Comparison of ENCODE assay signal across 20 cellular contexts in the genomic region with DNA sequence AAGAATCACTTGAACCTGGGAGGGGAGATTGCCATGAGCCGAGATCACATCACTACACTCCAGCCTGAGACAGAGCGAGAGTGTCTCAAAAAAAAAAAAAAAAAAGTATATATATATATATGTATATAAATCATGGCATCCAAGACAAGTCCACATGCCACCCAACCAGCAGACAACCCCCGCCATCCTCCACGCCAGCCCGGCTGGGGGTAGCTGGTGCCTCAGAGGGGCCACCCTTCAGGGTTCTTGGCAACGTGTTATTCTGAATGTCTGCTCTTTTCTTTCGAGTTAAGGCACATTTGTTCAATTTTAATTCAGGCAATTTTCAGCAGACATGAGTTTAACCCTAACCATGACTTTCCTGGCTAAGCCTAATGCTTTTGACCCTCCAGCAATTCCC. TPM values are rescaled to one million over a fixed set of nuclear protein-coding genes. Genes with fewer than 3 reads are reported as not detected.
DNase-seq lines count a peak whose midpoint lies in the region; TF ChIP-seq lines count a peak whose summit lies in the region.
"Had no signal": no experiment of that assay in that cellular context is flagged by ENCODE, and none has a peak within 500 bp of the region (broad histone marks: within the 10 kb centered on the region; RNA-seq: fewer than 3 reads in every experiment).

No MANE protein-coding gene starts in this region.

- no peaks in the 10 kb centered on the region for H3K36me3 Mint-ChIP-seq in glutamatergic neuron (ENCODE audit: unreplicated experiment)
- H3K36me3 Mint-ChIP-seq: CD4-positive, CD25-positive, alpha-beta regulatory T cell; IgD-negative memory B cell had no signal

- H3K4me2 ChIP-seq in GM23248 (ENCODE audit: unreplicated experiment), result no peak overlapping the region

- H3K4me3 Mint-ChIP-seq in glutamatergic neuron (ENCODE audit: unreplicated experiment), result no peak overlapping the region
- H3K4me3 Mint-ChIP-seq: CD4-positive, CD25-positive, alpha-beta regulatory T cell; IgD-negative memory B cell had no signal

- H2AFZ ChIP-seq in GM23248, result no peak overlapping the region

- TF ChIP-seq POLR2A in tibial nerve (IDR thresholded peaks at IDR 0.05) (no peak), stomach (IDR thresholded peaks at IDR 0.05) (no peak)

- in situ Hi-C loops in GM23248 (cut with MboI), result no loop called here

- peak overlapping the region; percentile 38 for H3K27ac Mint-ChIP-seq in glutamatergic neuron (ENCODE audit: unreplicated experiment)
- H3K27ac Mint-ChIP-seq: CD4-positive, CD25-positive, alpha-beta regulatory T cell had no signal

- H3K27me3 ChIP-seq in GM23248 (replicated peaks; ENCODE audit: insufficient read depth), result no peaks in the 10 kb centered on the region
- no peaks in the 10 kb centered on the region for H3K27me3 ChIP-seq in tibial nerve
- H3K27me3 ChIP-seq in stomach, result no peaks in the 10 kb centered on the region
- H3K27me3 ChIP-seq: Peyer's patch had no signal

- no peaks in the 10 kb centered on the region for H3K9me2 ChIP-seq in GM23248 (ENCODE audit: insufficient read depth)

- H3K36me3 ChIP-seq in GM23248 (ENCODE audit: low read depth), result no peaks in the 10 kb centered on the region
- H3K36me3 ChIP-seq in tibial nerve, result peaks cover 0 to 20% (median 0%) of the 10 kb centered on the region in 3 donors
- H3K36me3 ChIP-seq in stomach, result peaks cover 0 to 15% (median 10%) of the 10 kb centered on the region in 4 donors
- H3K36me3 ChIP-seq: Peyer's patch had no signal

- H3K9me3 Mint-ChIP-seq in glutamatergic neuron (ENCODE audit: unreplicated experiment), result peaks cover 5% of the 10 kb centered on the region
- H3K9me3 Mint-ChIP-seq: CD4-positive, CD25-positive, alpha-beta regulatory T cell; IgD-negative memory B cell had no signal

- H3K4me3 ChIP-seq in GM23248, result no peak overlapping the region
- H3K4me3 ChIP-seq in tibial nerve, result no peak overlapping the region
- no peak overlapping the region for H3K4me3 ChIP-seq in stomach
- H3K4me3 ChIP-seq: Peyer's patch had no signal

- H4K20me1 ChIP-seq in GM23248 (ENCODE audit: insufficient read depth), result no peaks in the 10 kb centered on the region

- TF ChIP-seq EP300 in tibial nerve (IDR thresholded peaks at IDR 0.05) (no peak), stomach (IDR thresholded peaks at IDR 0.05) (no peak)

- TF ChIP-seq CTCF in glutamatergic neuron (IDR thresholded peaks at IDR 0.05; ENCODE audit: partially characterized antibody, unreplicated experiment) (no peak), tibial nerve (IDR thresholded peaks at IDR 0.05) (no peak), stomach (IDR thresholded peaks at IDR 0.05) (no peak)

- H3K27ac ChIP-seq in GM23248, result no peak overlapping the region
- peak overlapping the region; percentile 74 for H3K27ac ChIP-seq in angular gyrus (ENCODE audit: low read depth, low read length)
- peak overlapping the region; percentile 4 for H3K27ac ChIP-seq in substantia nigra (ENCODE audit: low read depth, low read length, poor library complexity, severe bottlenecking)
- H3K27ac ChIP-seq in tibial nerve, result peak overlapping the region in 1 of 4 donors; percentile 41
- H3K27ac ChIP-seq in stomach, result peak overlapping the region in 1 of 5 donors; percentile 43
- H3K27ac ChIP-seq: Peyer's patch had no signal

- H3K9me3 ChIP-seq in GM23248 (ENCODE audit: low read depth) (no peaks in the 10 kb centered on the region), tibial nerve (no peaks in the 10 kb centered on the region), stomach (no peaks in the 10 kb centered on the region)
- H3K9me3 ChIP-seq: Peyer's patch had no signal

- H3K79me2 ChIP-seq in GM23248 (ENCODE audit: insufficient read depth), result peaks cover 60% of the 10 kb centered on the region

- WGBS in GM23248 (ENCODE audit: low coverage in 1 of 2, low lambda C conversion rate in 2 of 2, missing lambda C conversion rate in 2 of 2), 2 experiments, result 66 to 68% methylated on average over 7 of the region's 7 CpGs
- 55 to 62% methylated on average over 7 of the region's 7 CpGs for WGBS in tibial nerve, 2 donors
- WGBS in stomach, 5 donors, result 78 to 88% (median 84%) methylated on average over 7 of the region's 7 CpGs

- DNase-seq in GM23248 (no peak), glutamatergic neuron (no peak), substantia nigra (lab: John Stamatoyannopoulos, UW) (no peak), tibial nerve (ENCODE audit: low spot score in 2 of 2) (no peak), NCI-H748 (lab: John Stamatoyannopoulos, UW; ENCODE audit: unreplicated experiment) (no peak), stomach (no peak)
- DNase-seq: CD4-positive, CD25-positive, alpha-beta regulatory T cell; COR-L47; DMS 273 treated with DMSO at 0.1 percent for 48 hours; HCEC 1CT; MM.1S; NCI-H1105; NCI-H2081; NCI-H2171 treated with DMSO at 0.1 percent for 48 hours; NCI-H446 treated with DMSO at 0.1 percent for 48 hours; NCI-H69; NK-92 treated with Interleukin-12 subunit alpha and Interleukin-12 subunit beta, amount 100 ng/mL, for 24 hours; Peyer's patch had no signal

- no peaks in the 10 kb centered on the region for H3F3A ChIP-seq in GM23248 (ENCODE audit: insufficient read depth)

- peaks cover 8% of the 10 kb centered on the region for H3K4me1 ChIP-seq in GM23248 (ENCODE audit: insufficient read depth)
- H3K4me1 ChIP-seq in tibial nerve, result peaks cover 0 to 37% (median 4%) of the 10 kb centered on the region in 4 donors
- H3K4me1 ChIP-seq in stomach, result peaks cover 0 to 25% (median 13%) of the 10 kb centered on the region in 4 donors

- peak overlapping the region; percentile 34; the same call in 1 of the 2 replicates for H3K9ac ChIP-seq in GM23248

- H3K4me1 Mint-ChIP-seq in glutamatergic neuron (ENCODE audit: low read depth, unreplicated experiment), result peaks cover 22% of the 10 kb centered on the region

- peaks cover 5% of the 10 kb centered on the region for H3K27me3 Mint-ChIP-seq in glutamatergic neuron (ENCODE audit: unreplicated experiment)
- H3K27me3 Mint-ChIP-seq: CD4-positive, CD25-positive, alpha-beta regulatory T cell; IgD-negative memory B cell had no signal

- intact Hi-C loops in stomach (cut with DNase I; ENCODE audit: low total_unique reads), result no loop called here

RNA-seq across cellular contexts. Expression of gene TMEM240, which starts 9.7 kb away (rescaled TPM):
- 1.1 and 3.3 TPM in 2 replicates for total RNA-seq in GM23248 (2014; rRNA removed; shearing (Covaris generic))
- polyA plus RNA-seq in GM23248 (2016; fragmentation: Nextera tagmentation; extraction: Ambion mirVana), result 0.44 and 0.76 TPM in 2 replicates
- 24.4 TPM for total RNA-seq in glutamatergic neuron (ENCODE audit: unreplicated experiment)
- total RNA-seq in tibial nerve, result 10 to 100 TPM in 1 of 4 donors, 1 to 10 TPM in 2, not detected in 1; 4.0 to 27.3 (median 5.1) TPM
- 10 to 100 TPM in 1 of 5 donors, 1 to 10 TPM in 1, not detected in 3; 3.5 to 10.3 TPM for total RNA-seq in stomach
- 1 to 10 TPM; 1.8 to 4.5 (median 2.8) TPM for polyA plus RNA-seq in stomach
- total RNA-seq: CD4-positive, CD25-positive, alpha-beta regulatory T cell had no signal
- polyA plus RNA-seq: CD4-positive, CD25-positive, alpha-beta regulatory T cell; IgD-negative memory B cell had no signal

RNA-seq across cellular contexts. Expression of gene SSU72, which starts 24.6 kb away (rescaled TPM):
- 60.8 and 69.2 TPM in 2 replicates for total RNA-seq in GM23248 (2014; rRNA removed; shearing (Covaris generic))
- polyA plus RNA-seq in GM23248 (2016; fragmentation: Nextera tagmentation; extraction: Ambion mirVana) (195 and 204 TPM in 2 replicates), stomach (100 to 1,000 TPM in 2 of 3 donors, 10 to 100 TPM in 1; 85.0 to 135 (median 108) TPM)
- total RNA-seq in glutamatergic neuron (ENCODE audit: unreplicated experiment) (123 TPM), tibial nerve (100 to 1,000 TPM; 129 to 161 (median 146) TPM), stomach (100 to 1,000 TPM in 1 of 5 donors, 10 to 100 TPM in 4; 45.7 to 215 (median 85.9) TPM)

RNA-seq across cellular contexts. Expression of gene ATAD3A, which starts 38.1 kb away (rescaled TPM):
- total RNA-seq in GM23248 (2014; rRNA removed; shearing (Covaris generic)), result 45.8 and 54.5 TPM in 2 replicates
- polyA plus RNA-seq in GM23248 (2016; fragmentation: Nextera tagmentation; extraction: Ambion mirVana) (42.8 and 44.9 TPM in 2 replicates), stomach (10 to 100 TPM; 13.1 to 27.0 (median 14.9) TPM)
- total RNA-seq in glutamatergic neuron (ENCODE audit: unreplicated experiment) (32.1 TPM), tibial nerve (10 to 100 TPM; 19.6 to 47.4 (median 27.0) TPM), stomach (10 to 100 TPM; 10.6 to 92.1 (median 22.5) TPM)

RNA-seq across cellular contexts. Expression of gene FNDC10, which starts 49.8 kb away (rescaled TPM):
- 7.7 and 9.8 TPM in 2 replicates for total RNA-seq in GM23248 (2014; rRNA removed; shearing (Covaris generic))
- polyA plus RNA-seq in GM23248 (2016; fragmentation: Nextera tagmentation; extraction: Ambion mirVana) (3.1 and 3.9 TPM in 2 replicates), stomach (1 to 10 TPM; 2.1 to 5.1 (median 4.0) TPM)
- total RNA-seq in glutamatergic neuron (ENCODE audit: unreplicated experiment) (11.9 TPM), tibial nerve (1 to 10 TPM; 1.4 to 3.0 (median 2.0) TPM), stomach (10 to 100 TPM in 1 of 5 donors, under 1 TPM in 1, not detected in 3; 0.29 to 20.0 TPM)
- polyA plus RNA-seq: IgD-negative memory B cell had no signal
